In the genomic region with DNA sequence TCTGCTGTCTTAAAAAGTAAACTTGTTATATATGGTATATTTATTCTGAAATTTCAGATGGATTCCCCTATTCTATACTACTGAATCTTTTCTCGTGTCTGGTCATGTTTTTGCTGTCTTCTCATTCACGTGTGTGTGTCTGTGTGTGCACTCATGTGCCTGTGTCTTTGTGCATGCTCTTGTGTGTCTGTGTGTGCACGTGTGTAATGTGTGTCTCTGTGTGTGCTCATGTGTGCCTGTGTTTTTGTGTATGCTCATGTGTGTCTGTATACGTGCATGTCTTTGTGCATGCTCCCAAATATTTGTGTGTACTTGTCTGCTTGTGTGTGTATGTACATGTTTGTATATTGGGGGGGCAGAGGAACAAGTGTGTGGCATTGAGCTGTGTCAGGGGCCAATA, we compare ENCODE assay signal across 28 cellular contexts. TPM values are rescaled to one million over a fixed set of nuclear protein-coding genes. Genes with fewer than 3 reads are reported as not detected.
"Had no signal": no experiment of that assay in that cellular context is flagged by ENCODE, and none has a peak within 500 bp of the region (broad histone marks: within the 10 kb centered on the region; RNA-seq: fewer than 3 reads in every experiment).

No MANE protein-coding gene starts in this region.

- H3K4me1 ChIP-seq: left ventricle myocardium inferior, pancreas, prostate gland, testis, vagina had no signal

- H3K4me3 ChIP-seq: left ventricle myocardium inferior, lung, neural progenitor cell, pancreas, prostate gland, smooth muscle cell, stomach, testis, tibial artery, vagina had no signal

- H2AFZ ChIP-seq: neural progenitor cell had no signal

- DNase-seq: hypothalamus; immature natural killer cell; left ventricle myocardium inferior; mesendoderm; naive B cell; natural killer cell; nephron progenitor cell; posterior cingulate gyrus; retina; right cardiac atrium; stimulated activated CD4-positive, alpha-beta T cell treated with anti-CD3 and anti-CD28 coated beads, Interleukin-1b, Interleukin-23, amount 100 ng/mL, for 48 hours; stimulated activated CD4-positive, alpha-beta T cell treated with anti-CD3 and anti-CD28 coated beads, Interleukin-2, amount 100 ng/mL, for 48 hours; stimulated activated CD4-positive, alpha-beta T cell treated with anti-CD3 and anti-CD28 coated beads, Interleukin-4, amount 100 ng/mL, for 4 hours; stimulated activated naive B cell treated with anti-CD40 and anti-IgM and Interleukin-4, amounts not matched to agents 10 μg/mL and 1 μg/mL and 100 μg/mL, for 72 hours; stimulated activated naive CD8-positive, alpha-beta T cell treated with anti-CD3 and anti-CD28 coated beads, Interleukin-15, Interleukin-2, amounts not matched to agents 100 U/mL and 50 U/mL, for 24 hours; stomach; testis; tibial artery had no signal

- H3K4me2 ChIP-seq: neural progenitor cell, smooth muscle cell had no signal

- H3K9ac ChIP-seq: neural progenitor cell had no signal

- H3K9me3 ChIP-seq: left ventricle myocardium inferior, pancreas, prostate gland, stomach, testis, tibial artery, vagina had no signal

- H3K27me3 ChIP-seq: pancreas, testis, vagina had no signal

- H3K27ac ChIP-seq: left ventricle myocardium inferior, neural progenitor cell, pancreas, prostate gland, stomach, testis, tibial artery, vagina had no signal

- H3K36me3 ChIP-seq: left ventricle myocardium inferior, neural progenitor cell, pancreas, prostate gland, stomach, tibial artery, vagina had no signal

- ATAC-seq: natural killer cell; pancreas; stimulated activated naive B cell treated with anti-CD40 and anti-IgM and Interleukin-4, amounts not matched to agents 10 μg/mL and 1 μg/mL and 100 μg/mL, for 72 hours; stimulated activated naive CD8-positive, alpha-beta T cell treated with anti-CD3 and anti-CD28 coated beads, Interleukin-15, Interleukin-2, amounts not matched to agents 100 U/mL and 50 U/mL, for 24 hours had no signal

- FAIRE-seq: islet of Langerhans, kidney, pancreas had no signal

RNA-seq across cellular contexts. Expression of a gene that starts 34.0 kb away (rescaled TPM):
- total RNA-seq: left ventricle myocardium inferior, lower leg skin, mononuclear cell, natural killer cell, right cardiac atrium, smooth muscle cell, vagina had no signal
- polyA plus RNA-seq: immature natural killer cell, smooth muscle cell, stomach had no signal
